In genomic region chr1:36612881-36613280, GRCh38 we compare ENCODE assay signal across 2 cellular contexts.
TF ChIP-seq lines count a peak whose summit lies in the region.

No MANE protein-coding gene starts in this region.

TF ChIP-seq in IMR-90, 13 proteins besides CTCF, POLR2A, EP300 and RAD21 (continued from another document):
- TF ChIP-seq MAZ (IDR thresholded peaks at IDR 0.05; ENCODE audit: borderline replicate concordance, low read depth, low read length) (no peak), FOS (IDR thresholded peaks at IDR 0.05; ENCODE audit: low read depth, low read length) (no peak), MAFK (IDR thresholded peaks at IDR 0.05; ENCODE audit: low read depth, low read length) (no peak), BHLHE40 (IDR thresholded peaks at IDR 0.05; ENCODE audit: low read depth, low read length) (no peak), USF2 (IDR thresholded peaks at IDR 0.05; ENCODE audit: low read depth, low read length) (no peak), SMC3 (IDR thresholded peaks at IDR 0.05; ENCODE audit: low read depth, low read length) (no peak), MXI1 (IDR thresholded peaks at IDR 0.05; ENCODE audit: borderline replicate concordance, low read depth, low read length) (no peak), RFX5 (IDR thresholded peaks at IDR 0.05; ENCODE audit: low read depth, low read length) (no peak), NFE2L2 (IDR thresholded peaks at IDR 0.05; ENCODE audit: low read depth, low read length) (no peak), CHD1 (IDR thresholded peaks at IDR 0.05; ENCODE audit: low read depth, low read length) (no peak), CEBPB (IDR thresholded peaks at IDR 0.05; ENCODE audit: low read depth, low read length) (no peak)
- TF ChIP-seq, protein P1, sequence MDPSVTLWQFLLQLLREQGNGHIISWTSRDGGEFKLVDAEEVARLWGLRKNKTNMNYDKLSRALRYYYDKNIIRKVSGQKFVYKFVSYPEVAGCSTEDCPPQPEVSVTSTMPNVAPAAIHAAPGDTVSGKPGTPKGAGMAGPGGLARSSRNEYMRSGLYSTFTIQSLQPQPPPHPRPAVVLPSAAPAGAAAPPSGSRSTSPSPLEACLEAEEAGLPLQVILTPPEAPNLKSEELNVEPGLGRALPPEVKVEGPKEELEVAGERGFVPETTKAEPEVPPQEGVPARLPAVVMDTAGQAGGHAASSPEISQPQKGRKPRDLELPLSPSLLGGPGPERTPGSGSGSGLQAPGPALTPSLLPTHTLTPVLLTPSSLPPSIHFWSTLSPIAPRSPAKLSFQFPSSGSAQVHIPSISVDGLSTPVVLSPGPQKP (IDR thresholded peaks at IDR 0.05; ENCODE audit: borderline replicate concordance, low read depth, low read length), result no peak
TF ChIP-seq in IMR-90: peak in this region for 0.

TF ChIP-seq in neural cell, 6 proteins besides CTCF, POLR2A, EP300 and RAD21:
- TF ChIP-seq REST (IDR thresholded peaks at IDR 0.05; ENCODE audit: borderline replicate concordance), result no peak
- no peak for TF ChIP-seq EZH2 (IDR thresholded peaks at IDR 0.05; ENCODE audit: borderline replicate concordance, insufficient read depth, low read length, poor library complexity, severe bottlenecking)
- no peak for TF ChIP-seq SMC3 (conservative IDR thresholded peaks at IDR 0.05; ENCODE audit: poor library complexity)
- TF ChIP-seq MXI1 (conservative IDR thresholded peaks at IDR 0.05; ENCODE audit: poor library complexity, severe bottlenecking), result no peak
- TF ChIP-seq TAF1 (IDR thresholded peaks at IDR 0.05; ENCODE audit: low read depth), result no peak
- no peak for TF ChIP-seq POLR2AphosphoS5 (IDR thresholded peaks at IDR 0.05)
